In the genomic region with DNA sequence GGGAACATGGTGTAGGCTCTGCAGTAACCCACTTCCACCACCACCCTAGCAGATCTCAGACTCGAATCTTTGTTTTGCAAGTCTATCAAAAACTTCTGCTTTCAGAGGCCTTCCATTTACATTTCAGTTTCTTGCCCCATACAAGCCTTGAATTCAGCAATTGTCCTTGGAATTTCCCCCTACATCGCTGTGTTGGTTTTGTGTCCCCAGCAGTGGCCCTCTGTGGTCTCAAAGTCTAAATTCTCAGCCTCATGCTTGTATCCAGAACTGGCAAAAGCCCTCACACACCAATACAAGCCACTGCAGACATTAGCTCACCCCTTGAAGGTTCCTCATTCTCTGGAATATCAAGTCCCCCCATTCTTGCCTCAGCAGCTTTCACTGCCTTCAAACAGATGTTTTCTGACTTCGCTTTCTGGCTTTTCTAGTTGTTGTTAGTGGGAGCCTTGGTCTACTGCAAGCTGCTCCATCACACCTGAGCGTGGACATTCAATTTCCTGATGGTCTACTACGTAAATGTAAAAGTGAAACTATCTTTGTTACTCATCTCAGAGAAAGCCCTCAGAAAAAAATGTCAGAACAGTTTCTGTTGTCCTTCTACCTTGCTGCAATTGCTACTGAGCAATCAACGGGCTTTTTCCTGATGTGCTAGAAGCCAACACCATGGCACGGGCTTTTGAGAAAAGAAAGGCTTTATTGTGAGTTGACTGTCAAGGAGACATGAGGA, we compare ENCODE assay signal across 8 cellular contexts. TPM values are rescaled to one million over a fixed set of nuclear protein-coding genes. Genes with fewer than 3 reads are reported as not detected.
DNase-seq lines count a peak whose midpoint lies in the region; ATAC-seq and TF ChIP-seq lines count a peak whose summit lies in the region.

No MANE protein-coding gene starts in this region.

- H3K4me1 ChIP-seq in tibial nerve = peaks cover 0 to 34% (median 14%) of the 10 kb centered on the region in 4 donors

- 58 to 60% methylated on average over 7 of the region's 7 CpGs for WGBS in tibial nerve, 2 donors

- H3K36me3 ChIP-seq in tibial nerve = peaks cover 0 to 2% (median 0%) of the 10 kb centered on the region in 3 donors

- no peak overlapping the region for H3K4me3 Mint-ChIP-seq in activated naive CD4-positive, alpha-beta T cell treated with anti-CD3 and anti-CD28 coated beads for 36 hours
- peak overlapping the region; percentile 83 for H3K4me3 Mint-ChIP-seq in activated CD8-positive, alpha-beta T cell treated with anti-CD3 and anti-CD28 coated beads, Interleukin-2, amount 10 ng/mL, durations not matched to agents 7 days and 5 days

- TF ChIP-seq EP300 in tibial nerve (IDR thresholded peaks at IDR 0.05) = no peak

- intact Hi-C loops in activated naive CD4-positive, alpha-beta T cell treated with anti-CD3 and anti-CD28 coated beads for 36 hours (cut with micrococcal nuclease) = loop anchor here (10.0 kb wide), 1 partner anchor 725 kb away; no protein-coding TSS in a partner anchor

- peaks cover 0 to 8% (median 0%) of the 10 kb centered on the region in 4 donors for H3K9me3 ChIP-seq in tibial nerve

- POLR2A ChIA-PET in activated CD8-positive, alpha-beta T cell treated with anti-CD3 and anti-CD28 coated beads, Interleukin-2, amount 10 ng/mL, durations not matched to agents 7 days and 5 days (lab: Charles Lee) = interaction anchor here (0.9 to 4.8 kb wide), 3 partner anchors 12 to 312 kb away, joined by 3 to 58 read pairs (median 3); a partner anchor contains a TSS

- DNase-seq in activated naive CD4-positive, alpha-beta T cell treated with anti-CD3 and anti-CD28 coated beads for 36 hours = no peak
- no peak for DNase-seq in activated naive CD4-positive, alpha-beta T cell (lab: John Stamatoyannopoulos, UW)
- peak; percentile 45 for DNase-seq in activated CD8-positive, alpha-beta T cell treated with anti-CD3 and anti-CD28 coated beads, Interleukin-2, amount 10 ng/mL, durations not matched to agents 7 days and 5 days
- DNase-seq in tibial nerve (ENCODE audit: low spot score in 2 of 2) (no peak), DMS114 treated with DMSO at 0.1 percent for 48 hours (lab: John Stamatoyannopoulos, UW; ENCODE audit: unreplicated experiment) (no peak), DMS153 treated with DMSO at 0.1 percent for 48 hours (lab: John Stamatoyannopoulos, UW; ENCODE audit: unreplicated experiment) (no peak), NK-92 (lab: John Stamatoyannopoulos, UW; ENCODE audit: unreplicated experiment) (no peak)

- H3K4me1 Mint-ChIP-seq in activated naive CD4-positive, alpha-beta T cell treated with anti-CD3 and anti-CD28 coated beads for 36 hours (ENCODE audit: low read depth) = peaks cover 37% of the 10 kb centered on the region
- H3K4me1 Mint-ChIP-seq in activated CD8-positive, alpha-beta T cell treated with anti-CD3 and anti-CD28 coated beads, Interleukin-2, amount 10 ng/mL, durations not matched to agents 7 days and 5 days (ENCODE audit: low read depth) = peaks cover 27% of the 10 kb centered on the region

- H3K27ac Mint-ChIP-seq in activated naive CD4-positive, alpha-beta T cell treated with anti-CD3 and anti-CD28 coated beads for 36 hours = peak overlapping the region; percentile 10
- peak overlapping the region; percentile 89 for H3K27ac Mint-ChIP-seq in activated CD8-positive, alpha-beta T cell treated with anti-CD3 and anti-CD28 coated beads, Interleukin-2, amount 10 ng/mL, durations not matched to agents 7 days and 5 days

- H3K9me3 Mint-ChIP-seq in activated naive CD4-positive, alpha-beta T cell treated with anti-CD3 and anti-CD28 coated beads for 36 hours = peaks cover 3% of the 10 kb centered on the region
- H3K9me3 Mint-ChIP-seq in activated CD8-positive, alpha-beta T cell treated with anti-CD3 and anti-CD28 coated beads, Interleukin-2, amount 10 ng/mL, durations not matched to agents 7 days and 5 days (ENCODE audit: insufficient read depth) = peaks cover 8% of the 10 kb centered on the region

- no peak overlapping the region for H3K4me3 ChIP-seq in tibial nerve

- H3K27me3 Mint-ChIP-seq in activated naive CD4-positive, alpha-beta T cell treated with anti-CD3 and anti-CD28 coated beads for 36 hours (ENCODE audit: low read depth) = no peaks in the 10 kb centered on the region
- no peaks in the 10 kb centered on the region for H3K27me3 Mint-ChIP-seq in activated CD8-positive, alpha-beta T cell treated with anti-CD3 and anti-CD28 coated beads, Interleukin-2, amount 10 ng/mL, durations not matched to agents 7 days and 5 days (ENCODE audit: low read depth)

- no peak for TF ChIP-seq CTCF in tibial nerve (IDR thresholded peaks at IDR 0.05)

- no peaks in the 10 kb centered on the region for H3K27me3 ChIP-seq in tibial nerve

- TF ChIP-seq POLR2A in tibial nerve (IDR thresholded peaks at IDR 0.05) = no peak

- ATAC-seq in HG03280 (IDR thresholded peaks at IDR 0.05; ENCODE audit: unreplicated experiment) = peak; percentile 35
- peak; percentile 26 for ATAC-seq in activated CD8-positive, alpha-beta T cell treated with anti-CD3 and anti-CD28 coated beads, Interleukin-2, amount 10 ng/mL, durations not matched to agents 7 days and 5 days

- CTCF ChIA-PET in activated naive CD4-positive, alpha-beta T cell treated with anti-CD3 and anti-CD28 coated beads for 36 hours (lab: Charles Lee) = interaction anchor here (0.6 to 4.3 kb wide), 4 partner anchors 12 to 75 kb away, joined by 3 to 26 read pairs (median 10); no protein-coding TSS in a partner anchor
- CTCF ChIA-PET in activated CD8-positive, alpha-beta T cell treated with anti-CD3 and anti-CD28 coated beads, Interleukin-2, amount 10 ng/mL, durations not matched to agents 7 days and 5 days (lab: Charles Lee) = interaction anchor here (1.0 to 7.8 kb wide), 7 partner anchors 9 to 109 kb away, joined by 3 to 108 read pairs (median 4); no protein-coding TSS in a partner anchor

- H3K36me3 Mint-ChIP-seq in activated naive CD4-positive, alpha-beta T cell treated with anti-CD3 and anti-CD28 coated beads for 36 hours (ENCODE audit: low read depth) = no peaks in the 10 kb centered on the region
- peaks cover 17% of the 10 kb centered on the region for H3K36me3 Mint-ChIP-seq in activated CD8-positive, alpha-beta T cell treated with anti-CD3 and anti-CD28 coated beads, Interleukin-2, amount 10 ng/mL, durations not matched to agents 7 days and 5 days (ENCODE audit: low read depth)

- peak overlapping the region in 3 of 4 donors; percentile 17 to 66 (median 47) for H3K27ac ChIP-seq in tibial nerve

RNA-seq across cellular contexts. Expression of a gene that starts 1.8 kb away (rescaled TPM):
- 10 to 100 TPM; 46.6 to 50.3 TPM for total RNA-seq in activated naive CD4-positive, alpha-beta T cell treated with anti-CD3 and anti-CD28 coated beads for 36 hours
- 10 to 100 TPM; 59.0 to 59.2 TPM for total RNA-seq in activated CD8-positive, alpha-beta T cell treated with anti-CD3 and anti-CD28 coated beads, Interleukin-2, amount 10 ng/mL, durations not matched to agents 7 days and 5 days
- total RNA-seq in tibial nerve = 10 to 100 TPM; 40.8 to 66.3 (median 60.1) TPM
